ENCODE assay signal across 1 cellular context in genomic region chr2:23220687-23221086, GRCh38.
TF ChIP-seq lines count a peak whose summit lies in the region.

No MANE protein-coding gene starts in this region.

TF ChIP-seq in SK-N-SH, 30 proteins besides CTCF, POLR2A, EP300 and RAD21 (continued from another document):
- TF ChIP-seq ZBTB33 (IDR thresholded peaks at IDR 0.05; ENCODE audit: borderline replicate concordance, low read depth) (no peak), USF1 (IDR thresholded peaks at IDR 0.05; ENCODE audit: borderline replicate concordance, low read depth) (no peak)
